18 cellular contexts compared by ENCODE assay signal in genomic region chr6:166503167-166503744, GRCh38.
DNase-seq lines count a peak whose midpoint lies in the region; ATAC-seq and TF ChIP-seq lines count a peak whose summit lies in the region.
"Had no signal": no experiment of that assay in that cellular context is flagged by ENCODE, and none has a peak within 500 bp of the region (broad histone marks: within the 10 kb centered on the region; RNA-seq: fewer than 3 reads in every experiment).

No MANE protein-coding gene starts in this region.

- H3K36me3 ChIP-seq in SK-N-SH (replicated peaks in 1 of 2; ENCODE audit: control insufficient read depth in 1 of 2, insufficient read depth in 2 of 2, low read length in 1 of 2) (peaks cover 16 to 82% of the 10 kb centered on the region in 2 experiments), SJCRH30 (no peaks in the 10 kb centered on the region), mesenchymal stem cell (ENCODE audit: control insufficient read depth in 1 of 2, insufficient read depth in 2 of 2, low read depth in 1 of 2, low read length in 2 of 2) (peaks cover 14 to 22% of the 10 kb centered on the region in 2 experiments), osteoblast (ENCODE audit: insufficient read depth, low read length) (peaks cover 40% of the 10 kb centered on the region), testis (ENCODE audit: low read depth, missing control alignments) (no peaks in the 10 kb centered on the region)

- no peaks in the 10 kb centered on the region for H4K20me1 ChIP-seq in SK-N-SH (ENCODE audit: insufficient read depth)
- no peaks in the 10 kb centered on the region for H4K20me1 ChIP-seq in osteoblast (ENCODE audit: insufficient read depth, low read length)
- H4K20me1 ChIP-seq: BLaER1 treated with 17β-estradiol and CSF1 and Interleukin-3, amounts not matched to agents 10 nM and 100 nM had no signal

- no peak for ATAC-seq in SK-N-SH treated with all-trans-retinoic acid at 6 μM for 48 hours
- ATAC-seq: A549; CD8-positive, alpha-beta T cell had no signal

- H4K8ac ChIP-seq in mesenchymal stem cell (ENCODE audit: low read length) = no peak overlapping the region

- H3K27me3 ChIP-seq in SK-N-SH (ENCODE audit: insufficient read depth) (no peaks in the 10 kb centered on the region), SJCRH30 (no peaks in the 10 kb centered on the region), mesenchymal stem cell (ENCODE audit: control insufficient read depth in 1 of 2, insufficient read depth in 1 of 2, low read length in 2 of 2) (no peaks in the 10 kb centered on the region), osteoblast (ENCODE audit: insufficient read depth, low read length) (no peaks in the 10 kb centered on the region), testis (no peaks in the 10 kb centered on the region)
- H3K27me3 ChIP-seq: BLaER1 treated with 17β-estradiol and CSF1 and Interleukin-3, amounts not matched to agents 10 nM and 100 nM had no signal

- H3K14ac ChIP-seq in mesenchymal stem cell (ENCODE audit: low read length in 2 of 2) = no peak overlapping the region

- no peaks in the 10 kb centered on the region for H3K79me2 ChIP-seq in SK-N-SH (ENCODE audit: insufficient read depth)
- H3K79me2 ChIP-seq in osteoblast (ENCODE audit: insufficient read depth, low read length) = no peaks in the 10 kb centered on the region

- TF ChIP-seq RAD21 in SK-N-SH (IDR thresholded peaks at IDR 0.05; ENCODE audit: low read length) = no peak

- no peak overlapping the region for H2BK15ac ChIP-seq in mesenchymal stem cell (ENCODE audit: low read depth, poor library complexity, severe bottlenecking)

- H2BK120ac ChIP-seq in mesenchymal stem cell (ENCODE audit: low read depth, low read length) = no peak overlapping the region

- H3K23ac ChIP-seq in mesenchymal stem cell (ENCODE audit: low read length in 2 of 2) = no peak overlapping the region

- no peak overlapping the region for H2BK12ac ChIP-seq in mesenchymal stem cell (ENCODE audit: low read length in 2 of 2)

- H3K9me3 ChIP-seq in SK-N-SH = no peaks in the 10 kb centered on the region
- H3K9me3 ChIP-seq in SJCRH30 (replicated peaks) = no peaks in the 10 kb centered on the region
- no peaks in the 10 kb centered on the region for H3K9me3 ChIP-seq in mesenchymal stem cell (ENCODE audit: control insufficient read depth, low read length)
- H3K9me3 ChIP-seq in osteoblast (ENCODE audit: low read depth, low read length) = no peaks in the 10 kb centered on the region
- no peaks in the 10 kb centered on the region for H3K9me3 ChIP-seq in testis
- H3K9me3 ChIP-seq: A549, Caco-2 had no signal

- H3K4me1 ChIP-seq in SK-N-SH (ENCODE audit: control insufficient read depth in 1 of 2, insufficient read depth in 2 of 2, low read depth in 1 of 2, low read length in 1 of 2) = peaks cover 0 to 42% of the 10 kb centered on the region in 2 experiments; a peak in 2 of 4 replicates
- H3K4me1 ChIP-seq in SJCRH30 = peaks cover 18% of the 10 kb centered on the region
- H3K4me1 ChIP-seq in mesenchymal stem cell (ENCODE audit: control insufficient read depth, insufficient read depth, low read depth, low read length) = peaks cover 2% of the 10 kb centered on the region
- H3K4me1 ChIP-seq in osteoblast (ENCODE audit: insufficient read depth, low read length) = no peaks in the 10 kb centered on the region
- H3K4me1 ChIP-seq in testis = no peaks in the 10 kb centered on the region
- H3K4me1 ChIP-seq: A549, Caco-2 had no signal

- WGBS in SK-N-SH (ENCODE audit: low lambda C conversion rate) = 92% methylated on average over 7 of the region's 12 CpGs
- 96% methylated on average over 12 of the region's 12 CpGs for whole genome bisulfite sequencing in mesenchymal stem cell
- 96 to 98% methylated on average over 7 to 12 of the region's 12 CpGs for WGBS in testis, 2 donors

- H3K4me3 ChIP-seq in SK-N-SH (ENCODE audit: low read depth in 2 of 2, low read length in 1 of 2) = no peak overlapping the region
- H3K4me3 ChIP-seq in SJCRH30 = no peak overlapping the region
- H3K4me3 ChIP-seq in mesenchymal stem cell (ENCODE audit: insufficient read depth in 1 of 2, low read depth in 1 of 2, low read length in 2 of 2) = no peak overlapping the region
- no peak overlapping the region for H3K4me3 ChIP-seq in osteoblast (ENCODE audit: insufficient read depth, low read length)
- no peak overlapping the region for H3K4me3 ChIP-seq in testis
- H3K4me3 ChIP-seq: A549; BLaER1 treated with 17β-estradiol and CSF1 and Interleukin-3, amounts not matched to agents 10 nM and 100 nM had no signal

- no peaks in the 10 kb centered on the region for H3F3A ChIP-seq in SK-N-SH (replicated peaks; ENCODE audit: insufficient read depth)

- TF ChIP-seq CTCF in SK-N-SH (IDR thresholded peaks at IDR 0.05) (no peak), osteoblast (IDR thresholded peaks at IDR 0.05; ENCODE audit: extremely low read depth, low read depth, low read length) (no peak), testis (IDR thresholded peaks at IDR 0.05) (no peak)

- CTCF ChIA-PET in SK-N-SH (lab: Yijun Ruan, JAX) = interaction anchor here (0.6 to 1.2 kb wide), 4 partner anchors 13 to 338 kb away, joined by 3 read pairs; no protein-coding TSS in a partner anchor

- no peaks in the 10 kb centered on the region for H3K79me1 ChIP-seq in mesenchymal stem cell (replicated peaks; ENCODE audit: low read length, poor library complexity, severe bottlenecking)

- no peak overlapping the region for H3K4me2 ChIP-seq in SK-N-SH
- no peak overlapping the region for H3K4me2 ChIP-seq in mesenchymal stem cell (ENCODE audit: low read length, poor library complexity, severe bottlenecking)
- H3K4me2 ChIP-seq in osteoblast (ENCODE audit: insufficient read depth, low read length) = no peak overlapping the region
- H3K4me2 ChIP-seq: A549; BLaER1 treated with 17β-estradiol and CSF1 and Interleukin-3, amounts not matched to agents 10 nM and 100 nM had no signal

- no peak overlapping the region for H4K91ac ChIP-seq in mesenchymal stem cell (ENCODE audit: low read length)

- POLR2A ChIA-PET in SK-N-SH (lab: Yijun Ruan, JAX) = no interaction called here

- H2AK5ac ChIP-seq in mesenchymal stem cell (ENCODE audit: low read length, severe bottlenecking) = no peak overlapping the region

- H3K4ac ChIP-seq in mesenchymal stem cell (ENCODE audit: low read depth in 1 of 2, low read length in 2 of 2) = no peak overlapping the region

- TF ChIP-seq POLR2A in testis (IDR thresholded peaks at IDR 0.05) = no peak

- intact Hi-C loops in testis (cut with DNase I; ENCODE audit: low total_unique reads) = no loop called here

- peak overlapping the region; percentile 4 for H2BK5ac ChIP-seq in mesenchymal stem cell (ENCODE audit: low read depth, low read length, poor library complexity, severe bottlenecking)

- H3K27ac ChIP-seq in SK-N-SH (ENCODE audit: low read depth in 2 of 2, low read length in 1 of 2) (peak overlapping the region in 1 of 2 experiments; percentile 29; a peak in 2 of 4 replicates), SJCRH30 (peak overlapping the region; percentile 29), mesenchymal stem cell (ENCODE audit: low read length, poor library complexity, severe bottlenecking) (no peak overlapping the region), osteoblast (ENCODE audit: low read depth, low read length) (no peak overlapping the region), testis (no peak overlapping the region)
- H3K27ac ChIP-seq: 22Rv1; A549; BLaER1 treated with 17β-estradiol and CSF1 and Interleukin-3, amounts not matched to agents 10 nM and 100 nM; C4-2B had no signal

- no peak for DNase-seq in SK-N-SH
- peak; percentile 60 to 79 for DNase-seq in SJCRH30
- DNase-seq in mesenchymal stem cell = no peak
- peak; percentile 65 for DNase-seq in osteoblast (ENCODE audit: insufficient read length, low spot score, missing footprints)
- no peak for DNase-seq in retina
- DNase-seq in testis = no peak
- DNase-seq: AML-193; Caco-2; Calu3; CD4-positive, alpha-beta T cell; CD8-positive, alpha-beta T cell; DMS79 treated with DMSO at 0.1 percent for 48 hours; GF-D8 had no signal

- H3K18ac ChIP-seq in mesenchymal stem cell (ENCODE audit: low read depth in 1 of 2, low read length in 2 of 2) = no peak overlapping the region

- no peaks in the 10 kb centered on the region for H3K9me2 ChIP-seq in SK-N-SH

- H3K9ac ChIP-seq in SK-N-SH (no peak overlapping the region), mesenchymal stem cell (ENCODE audit: low read length) (no peak overlapping the region)
- H3K9ac ChIP-seq: BLaER1 treated with 17β-estradiol and CSF1 and Interleukin-3, amounts not matched to agents 10 nM and 100 nM had no signal

- H2AFZ ChIP-seq in SK-N-SH (ENCODE audit: low read depth) = no peak overlapping the region
- no peak overlapping the region for H2AFZ ChIP-seq in mesenchymal stem cell (ENCODE audit: low read depth, low read length)
- no peak overlapping the region for H2AFZ ChIP-seq in osteoblast (ENCODE audit: low read length)

- TF ChIP-seq EP300 in SK-N-SH (IDR thresholded peaks at IDR 0.05; ENCODE audit: borderline replicate concordance in 1 of 2, low read depth in 1 of 2, low read length in 1 of 2) = no peak

TF ChIP-seq in SK-N-SH, 30 proteins besides CTCF, POLR2A, EP300 and RAD21:
- no peak for TF ChIP-seq TAF1 (IDR thresholded peaks at IDR 0.05; ENCODE audit: borderline replicate concordance, low read depth, low read length)
- no peak for TF ChIP-seq MEF2A (IDR thresholded peaks at IDR 0.05; ENCODE audit: borderline replicate concordance, low read depth)
- no peak for TF ChIP-seq FOXM1 (IDR thresholded peaks at IDR 0.05; ENCODE audit: low read depth)
- no peak for TF ChIP-seq EZH2phosphoT487 (IDR thresholded peaks at IDR 0.05; ENCODE audit: borderline replicate concordance, low read depth)
- peak; percentile 36; the same call in 1 of the 2 replicates for TF ChIP-seq MXI1 (IDR thresholded peaks at IDR 0.05; ENCODE audit: low read depth, low read length)
- no peak for TF ChIP-seq CHD2 (IDR thresholded peaks at IDR 0.05; ENCODE audit: low read length, partially characterized antibody)

TF ChIP-seq in SK-N-SH treated with all-trans-retinoic acid at 6 μM for 48 hours, 23 proteins besides CTCF, POLR2A, EP300 and RAD21:
- no peak for TF ChIP-seq RARB (CRISPR knock-in tag; IDR thresholded peaks at IDR 0.05)
- no peak for TF ChIP-seq CREB5 (CRISPR knock-in tag; IDR thresholded peaks at IDR 0.05; ENCODE audit: low read depth)

Comparison
In these comparisons a context has a peak if more than half of its experiments do, and no peak if none do; other contexts are left out.
1. DNase-seq: peak in SJCRH30 (2 of 2) and osteoblast (single experiment); none in SK-N-SH (single experiment), mesenchymal stem cell (single experiment), retina (single experiment) and testis (single experiment).